Comparison of ENCODE assay signal across 18 cellular contexts in genomic region chr18:3460823-3461398, GRCh38.
"Had no signal": no experiment of that assay in that cellular context is flagged by ENCODE, and none has a peak within 500 bp of the region (broad histone marks: within the 10 kb centered on the region; RNA-seq: fewer than 3 reads in every experiment).

No MANE protein-coding gene starts in this region.

- H3K27ac ChIP-seq: gastrocnemius medialis, heart right ventricle, lower lobe of right lung, ovary, thoracic aorta had no signal

- H3K9me3 ChIP-seq: gastrocnemius medialis, ovary, thoracic aorta had no signal

- FAIRE-seq: islet of Langerhans, TTC549 had no signal

- H3K36me3 ChIP-seq: ovary had no signal

- DNase-seq: activated CD4-positive, alpha-beta T cell treated with anti-CD3 and anti-CD28 coated beads, Interleukin-2, amount 50 U/mL, for 4 hours; activated gamma-delta T cell; amniotic stem cell; effector memory CD4-positive, alpha-beta T cell; gastrocnemius medialis; heart right ventricle; left colon; lower lobe of right lung; ovary; stimulated activated CD4-positive, alpha-beta T cell treated with anti-CD3 and anti-CD28 coated beads, Interleukin-12 subunit alpha, Interleukin-12 subunit beta, amount 100 ng/mL, for 4 hours; stimulated activated CD4-positive, alpha-beta T cell treated with anti-CD3 and anti-CD28 coated beads, Interleukin-2, amount 100 ng/mL, for 24 hours; SW 1271 had no signal

- H3K27ac Mint-ChIP-seq: activated naive CD8-positive, alpha-beta T cell; brain; mesothelial cell of epicardium had no signal

- H3K27me3 ChIP-seq: gastrocnemius medialis, heart right ventricle, ovary had no signal

- H3K4me3 ChIP-seq: gastrocnemius medialis, heart right ventricle, lower lobe of right lung, ovary, thoracic aorta had no signal

- H3K4me3 Mint-ChIP-seq: activated naive CD8-positive, alpha-beta T cell; brain; mesothelial cell of epicardium had no signal

- ATAC-seq: gastrocnemius medialis, heart right ventricle, left colon, lower lobe of right lung had no signal

- H3K27me3 Mint-ChIP-seq: activated naive CD8-positive, alpha-beta T cell; brain had no signal
